ENCODE assay signal across 11 cellular contexts in the genomic region with DNA sequence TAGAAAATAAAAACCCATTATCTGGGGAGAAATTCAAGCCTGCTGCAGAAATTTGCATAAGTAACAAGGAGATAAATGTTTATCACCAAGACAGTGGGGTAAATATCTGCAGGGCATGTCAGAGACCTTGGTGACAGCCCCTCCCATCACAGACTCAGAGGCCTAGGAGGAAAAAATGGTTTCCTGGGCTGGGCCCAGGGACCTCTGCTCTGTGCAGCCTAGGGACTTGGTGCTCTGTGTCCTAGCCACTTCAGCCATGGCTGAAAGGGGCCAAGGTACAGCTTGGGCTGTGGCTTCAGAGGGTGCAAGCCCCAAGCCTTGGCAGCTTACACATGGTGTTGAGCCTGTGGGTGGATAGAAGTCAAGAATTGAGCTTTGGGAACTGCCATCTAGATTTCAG. TPM values are rescaled to one million over a fixed set of nuclear protein-coding genes. Genes with fewer than 3 reads are reported as not detected.
DNase-seq lines count a peak whose midpoint lies in the region; TF ChIP-seq lines count a peak whose summit lies in the region.
"Not testable (repeated sequence)": the region's sequence is repeated elsewhere in the genome, so short reads cannot be mapped to it uniquely, and the experiment has no call there.
"Had no signal": no experiment of that assay in that cellular context is flagged by ENCODE, and none has a peak within 500 bp of the region (broad histone marks: within the 10 kb centered on the region; RNA-seq: fewer than 3 reads in every experiment).

No MANE protein-coding gene starts in this region.

- H3K27ac Mint-ChIP-seq in osteocyte (ENCODE audit: unreplicated experiment); type B pancreatic cell: not testable (repeated sequence)

- not testable (repeated sequence) for H3K4me1 Mint-ChIP-seq in osteocyte (ENCODE audit: unreplicated experiment); type B pancreatic cell (ENCODE audit: unreplicated experiment)

- CTCF ChIA-PET in HEK293 (lab: Yijun Ruan, JAX), result interaction anchor here (0.6 to 1.5 kb wide), 2 partner anchors 278 to 346 kb away, joined by 3 to 7 read pairs; no protein-coding TSS in a partner anchor

- H3K4me1 ChIP-seq in HEK293 (ENCODE audit: control insufficient read depth, insufficient read depth, low read length), result not testable (repeated sequence)

- not testable (repeated sequence) for H3K27ac ChIP-seq in HEK293 (ENCODE audit: extremely low read depth, low read depth, low read length); coronary artery

- H3K27me3 Mint-ChIP-seq in osteocyte (ENCODE audit: unreplicated experiment), result peaks cover 77% of the 10 kb centered on the region
- H3K27me3 Mint-ChIP-seq in type B pancreatic cell, result peaks cover 79% of the 10 kb centered on the region

- not testable (repeated sequence) for H3K4me3 Mint-ChIP-seq in osteocyte (ENCODE audit: unreplicated experiment); type B pancreatic cell

- not testable (repeated sequence) for H3K36me3 ChIP-seq in HEK293 (ENCODE audit: control insufficient read depth in 2 of 2, insufficient read depth in 1 of 2, low read length in 2 of 2)

- H3K36me3 Mint-ChIP-seq in osteocyte (ENCODE audit: unreplicated experiment); type B pancreatic cell: not testable (repeated sequence)

- POLR2A ChIA-PET in HEK293 (lab: Yijun Ruan, JAX), result not testable (repeated sequence)

- DNase-seq in activated CD8-positive, alpha-beta memory T cell treated with anti-CD3 and anti-CD28 coated beads for 24 hours, result peak; percentile 30
- peak; percentile 6 for DNase-seq in activated effector memory CD4-positive, alpha-beta T cell treated with anti-CD3 and anti-CD28 coated beads, Interleukin-2, amount 50 U/mL, for 16 hours
- DNase-seq in coronary artery (ENCODE audit: low spot score) (peak; percentile 16), osteocyte (ENCODE audit: extremely low spot score, unreplicated experiment) (peak; percentile 72), type B pancreatic cell (ENCODE audit: extremely low spot score, unreplicated experiment) (peak; percentile 27)

- not testable (repeated sequence) for H3K9me3 Mint-ChIP-seq in osteocyte (ENCODE audit: unreplicated experiment)
- peaks cover 14% of the 10 kb centered on the region for H3K9me3 Mint-ChIP-seq in type B pancreatic cell

- not testable (repeated sequence) for TF ChIP-seq CTCF in HEK293 (tag by site-specific recombination; IDR thresholded peaks at IDR 0.05); coronary artery (IDR thresholded peaks at IDR 0.05); osteocyte (IDR thresholded peaks at IDR 0.05); type B pancreatic cell (conservative IDR thresholded peaks at IDR 0.05)

- not testable (repeated sequence) for H3K9me3 ChIP-seq in HEK293 (ENCODE audit: control insufficient read depth, insufficient read depth, low read depth, low read length)

- H3K4me3 ChIP-seq in HEK293 (ENCODE audit: low read depth, low read length); coronary artery: not testable (repeated sequence)

TF ChIP-seq in HEK293, 187 proteins besides CTCF, POLR2A, EP300 and RAD21:
- peak; percentile 99 for TF ChIP-seq ZNF585B (tag by site-specific recombination; IDR thresholded peaks at IDR 0.05)
- peak; percentile 20; the same call in 1 of the 2 replicates for TF ChIP-seq TRIM28 (IDR thresholded peaks at IDR 0.05; ENCODE audit: borderline replicate concordance, low read length)

RNA-seq across cellular contexts. Expression of gene SLC25A48, which starts 3.9 kb away (rescaled TPM):
- total RNA-seq in osteocyte, result not detected in 2 replicates
- total RNA-seq in type B pancreatic cell (ENCODE audit: low replicate concordance), result 3.3 and 8.2 TPM in 2 replicates
- total RNA-seq: B cell; Calu3; CD4-positive, alpha-beta T cell; CD8-positive, alpha-beta T cell had no signal

RNA-seq across cellular contexts. Expression of gene IL9, which starts 57.2 kb away (rescaled TPM):
- not detected in 2 replicates for total RNA-seq in osteocyte
- total RNA-seq in type B pancreatic cell (ENCODE audit: low replicate concordance), result not detected in 2 replicates
- total RNA-seq: B cell; Caco-2; Calu3; CD4-positive, alpha-beta T cell; CD8-positive, alpha-beta T cell had no signal

Comparison
In these comparisons a context has a peak if more than half of its experiments do, and no peak if none do; other contexts are left out.
1. DNase-seq: peak in every context shown above with its lines; median percentile 72 in osteocyte; 30 in activated CD8-positive, alpha-beta memory T cell treated with anti-CD3 and anti-CD28 coated beads for 24 hours; 27 in type B pancreatic cell; 16 in coronary artery; 6 in activated effector memory CD4-positive, alpha-beta T cell treated with anti-CD3 and anti-CD28 coated beads, Interleukin-2, amount 50 U/mL, for 16 hours.